In genomic region chr16:80518436-80518835, GRCh38 we compare ENCODE assay signal across 13 cellular contexts. TPM values are rescaled to one million over a fixed set of nuclear protein-coding genes. Genes with fewer than 3 reads are reported as not detected.
DNase-seq lines count a peak whose midpoint lies in the region; ATAC-seq and TF ChIP-seq lines count a peak whose summit lies in the region.
"Had no signal": no experiment of that assay in that cellular context is flagged by ENCODE, and none has a peak within 500 bp of the region (broad histone marks: within the 10 kb centered on the region; RNA-seq: fewer than 3 reads in every experiment).

No MANE protein-coding gene starts in this region.

- H3K4me3 ChIP-seq in CD8-positive, alpha-beta T cell (ENCODE audit: low read depth, low read length), result no peak overlapping the region
- H3K4me3 ChIP-seq: esophagus squamous epithelium had no signal

- no peaks in the 10 kb centered on the region for H3K36me3 Mint-ChIP-seq in CD8-positive, alpha-beta T cell
- H3K36me3 Mint-ChIP-seq in nephron progenitor cell (ENCODE audit: low read depth), result no peaks in the 10 kb centered on the region

- no peaks in the 10 kb centered on the region for H3K9me3 Mint-ChIP-seq in CD8-positive, alpha-beta T cell
- H3K9me3 Mint-ChIP-seq in nephron progenitor cell, result peaks cover 3% of the 10 kb centered on the region

- intact Hi-C loops in CD8-positive, alpha-beta T cell (cut with DNase I, micrococcal nuclease), result no loop called here

- no peaks in the 10 kb centered on the region for H3K36me3 ChIP-seq in CD8-positive, alpha-beta T cell (ENCODE audit: insufficient read depth, low read length)
- H3K36me3 ChIP-seq: esophagus squamous epithelium, neutrophil had no signal

- H3K4me1 ChIP-seq in CD8-positive, alpha-beta T cell (ENCODE audit: insufficient read depth, low read length), result peaks cover 19% of the 10 kb centered on the region
- H3K4me1 ChIP-seq in foreskin keratinocyte, result no peaks in the 10 kb centered on the region
- H3K4me1 ChIP-seq: Caco-2, esophagus squamous epithelium had no signal

- POLR2A ChIA-PET in CD8-positive, alpha-beta T cell (lab: Charles Lee), result no interaction called here

- H3K27me3 ChIP-seq in CD8-positive, alpha-beta T cell (ENCODE audit: insufficient read depth, low read length), result no peaks in the 10 kb centered on the region
- H3K27me3 ChIP-seq in foreskin keratinocyte, result peaks cover 24% of the 10 kb centered on the region
- H3K27me3 ChIP-seq: neutrophil had no signal

- CTCF ChIA-PET in CD8-positive, alpha-beta T cell (lab: Charles Lee), result interaction anchor here (1.1 kb wide), 1 partner anchor 8 kb away, joined by 6 read pairs; no protein-coding TSS in a partner anchor

- no peaks in the 10 kb centered on the region for H3K9me3 ChIP-seq in CD8-positive, alpha-beta T cell (ENCODE audit: low read length)
- H3K9me3 ChIP-seq: Caco-2, esophagus squamous epithelium, neutrophil had no signal

- H3K27ac ChIP-seq in CD8-positive, alpha-beta T cell (ENCODE audit: low read depth, low read length), result no peak overlapping the region
- H3K27ac ChIP-seq in foreskin keratinocyte, result no peak overlapping the region
- H3K27ac ChIP-seq: esophagus squamous epithelium, neutrophil, RWPE1 had no signal

- peak; percentile 88 for ATAC-seq in CD8-positive, alpha-beta T cell
- peak; percentile 47 for ATAC-seq in GM19397 (IDR thresholded peaks at IDR 0.05; ENCODE audit: unreplicated experiment)
- peak; percentile 81 for ATAC-seq in foreskin keratinocyte
- ATAC-seq in GM21723 (IDR thresholded peaks at IDR 0.05; ENCODE audit: unreplicated experiment), result no peak
- ATAC-seq in GM21423 (IDR thresholded peaks at IDR 0.05; ENCODE audit: unreplicated experiment), result no peak

- H3K4me3 Mint-ChIP-seq in CD8-positive, alpha-beta T cell, result peak overlapping the region; percentile 57
- H3K4me3 Mint-ChIP-seq in nephron progenitor cell, result no peak overlapping the region

- H3K4me1 Mint-ChIP-seq in CD8-positive, alpha-beta T cell (ENCODE audit: low read depth), result peaks cover 17% of the 10 kb centered on the region
- peaks cover 12% of the 10 kb centered on the region for H3K4me1 Mint-ChIP-seq in nephron progenitor cell

- H3K27me3 Mint-ChIP-seq in CD8-positive, alpha-beta T cell (ENCODE audit: low read depth), result peaks cover 2% of the 10 kb centered on the region
- peaks cover 7% of the 10 kb centered on the region for H3K27me3 Mint-ChIP-seq in nephron progenitor cell (ENCODE audit: low read depth, poor library complexity)

- no peak overlapping the region for H3K27ac Mint-ChIP-seq in CD8-positive, alpha-beta T cell
- no peak overlapping the region for H3K27ac Mint-ChIP-seq in nephron progenitor cell

- peak in 4 of 7 experiments; percentile 1 to 51 (median 27) for DNase-seq in CD8-positive, alpha-beta T cell
- DNase-seq in activated CD4-positive, alpha-beta T cell treated with anti-CD3 and anti-CD28 coated beads, Interleukin-2, amount 50 U/mL, for 1 hour, result peak; percentile 7
- peak in 1 of 2 donors; percentile 49 for DNase-seq in foreskin keratinocyte
- DNase-seq in nephron progenitor cell, result no peak
- no peak for DNase-seq in NCI-H146 treated with DMSO at 0.1 percent for 48 hours (lab: John Stamatoyannopoulos, UW; ENCODE audit: unreplicated experiment)
- DNase-seq: Caco-2, esophagus squamous epithelium had no signal

- no peak for TF ChIP-seq CTCF in CD8-positive, alpha-beta T cell (IDR thresholded peaks at IDR 0.05)
- TF ChIP-seq CTCF in foreskin keratinocyte (conservative IDR thresholded peaks at IDR 0.05) (no peak), nephron progenitor cell (IDR thresholded peaks at IDR 0.05) (no peak)

RNA-seq across cellular contexts. Expression of gene DYNLRB2, which starts 22.4 kb away (rescaled TPM):
- total RNA-seq in CD8-positive, alpha-beta T cell, result not detected
- total RNA-seq in foreskin keratinocyte, result 0.51 TPM in 1 of 2 replicates, not detected in the other
- 0.20 and 0.77 TPM in 2 replicates for polyA plus RNA-seq in foreskin keratinocyte
- total RNA-seq: Caco-2, subcutaneous adipose tissue had no signal

Comparison
In these comparisons a context has a peak if more than half of its experiments do, and no peak if none do; other contexts are left out.
1. ATAC-seq: peak in CD8-positive, alpha-beta T cell (single experiment), GM19397 (single experiment) and foreskin keratinocyte (single experiment); none in GM21723 (single experiment) and GM21423 (single experiment).
2. DNase-seq: peak in CD8-positive, alpha-beta T cell (4 of 7) and activated CD4-positive, alpha-beta T cell treated with anti-CD3 and anti-CD28 coated beads, Interleukin-2, amount 50 U/mL, for 1 hour (single experiment); none in nephron progenitor cell (single experiment) and NCI-H146 treated with DMSO at 0.1 percent for 48 hours (single experiment).